ENCODE assay signal across 8 cellular contexts in the genomic region with DNA sequence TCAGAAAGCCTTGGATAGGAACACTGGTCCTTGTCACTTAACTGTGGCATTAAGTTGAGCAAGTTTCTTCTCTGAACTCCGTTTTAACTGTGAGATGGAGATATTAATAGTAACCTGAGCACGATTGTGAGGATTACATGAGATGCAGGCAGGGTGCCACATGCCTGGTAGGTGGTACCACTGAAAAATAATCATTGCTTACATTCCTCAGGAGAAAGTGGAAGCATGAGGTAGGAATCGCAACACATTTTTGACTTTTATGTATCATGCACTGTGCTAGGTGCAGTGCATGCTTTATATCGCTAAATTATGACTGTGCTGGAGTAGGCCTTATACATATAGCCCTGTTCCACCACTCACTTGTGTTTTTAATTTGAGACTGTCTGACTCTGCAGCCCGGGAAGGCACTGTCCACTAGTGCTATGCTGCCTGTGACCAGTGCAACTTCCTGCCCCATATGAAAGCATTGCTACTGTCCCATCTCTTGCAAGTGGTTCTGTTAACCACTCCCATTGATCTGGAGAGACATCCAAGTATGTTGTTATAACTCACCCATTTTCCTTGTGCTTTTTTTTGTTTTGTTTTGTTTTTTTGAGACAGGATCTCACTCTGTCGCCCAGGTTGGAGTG. TPM values are rescaled to one million over a fixed set of nuclear protein-coding genes. Genes with fewer than 3 reads are reported as not detected.
DNase-seq lines count a peak whose midpoint lies in the region; ATAC-seq lines count a peak whose summit lies in the region.

No MANE protein-coding gene starts in this region.

- H3K27ac ChIP-seq in BLaER1, result peak overlapping the region; percentile 90
- peak overlapping the region; percentile 82 for H3K27ac ChIP-seq in effector memory CD4-positive, alpha-beta T cell (ENCODE audit: insufficient read depth, low read length, poor library complexity, severe bottlenecking)

- peaks cover 22 to 32% of the 10 kb centered on the region in 2 donors for H3K4me1 Mint-ChIP-seq in natural killer cell treated with Interleukin-12 subunit alpha and Interleukin-12 subunit beta and Interleukin-15 and Interleukin-18, amount 100 ng/mL, for 72 hours (ENCODE audit: low read depth in 2 of 2)

- peak overlapping the region; percentile 87 for H3K4me3 ChIP-seq in BLaER1
- peak overlapping the region; percentile 99 for H3K4me3 ChIP-seq in NT2/D1 (ENCODE audit: insufficient read length, low read depth)
- peak overlapping the region; percentile 86 for H3K4me3 ChIP-seq in effector memory CD4-positive, alpha-beta T cell (ENCODE audit: insufficient read depth, low read depth, low read length, poor library complexity, severe bottlenecking)

- H3K4me3 Mint-ChIP-seq in natural killer cell treated with Interleukin-12 subunit alpha and Interleukin-12 subunit beta and Interleukin-15 and Interleukin-18, amount 100 ng/mL, for 72 hours, result peak overlapping the region; percentile 97

- DNase-seq in NT2/D1 (ENCODE audit: low read depth, low spot score) (no peak), NCI-H2107 (lab: John Stamatoyannopoulos, UW) (no peak), putamen (ENCODE audit: low spot score) (no peak)
- no peak for DNase-seq in effector memory CD4-positive, alpha-beta T cell
- no peak for DNase-seq in natural killer cell treated with Interleukin-12 subunit alpha and Interleukin-12 subunit beta and Interleukin-15 and Interleukin-18, amount 100 ng/mL, for 72 hours (ENCODE audit: low spot score)

- H3K4me2 ChIP-seq in BLaER1, result peak overlapping the region; percentile 93

- H3K9me3 ChIP-seq in BLaER1, result no peaks in the 10 kb centered on the region
- H3K9me3 ChIP-seq in NT2/D1 (ENCODE audit: insufficient read depth, low read length), result no peaks in the 10 kb centered on the region
- H3K9me3 ChIP-seq in effector memory CD4-positive, alpha-beta T cell (ENCODE audit: control insufficient read depth, low read length), result no peaks in the 10 kb centered on the region

- H3K4me1 ChIP-seq in BLaER1, result peaks cover 37% of the 10 kb centered on the region
- no peaks in the 10 kb centered on the region for H3K4me1 ChIP-seq in NT2/D1 (ENCODE audit: insufficient read depth, insufficient read length)
- peaks cover 9% of the 10 kb centered on the region for H3K4me1 ChIP-seq in effector memory CD4-positive, alpha-beta T cell (ENCODE audit: control insufficient read depth, insufficient read depth, low read length, poor library complexity, severe bottlenecking)

- H3K36me3 ChIP-seq in BLaER1 (peaks cover 33% of the 10 kb centered on the region), NT2/D1 (ENCODE audit: insufficient read depth, insufficient read length, low read length) (peaks cover 32% of the 10 kb centered on the region)
- peaks cover 16% of the 10 kb centered on the region for H3K36me3 ChIP-seq in effector memory CD4-positive, alpha-beta T cell (ENCODE audit: control insufficient read depth, insufficient read depth, low read length)

- H3K36me3 Mint-ChIP-seq in natural killer cell treated with Interleukin-12 subunit alpha and Interleukin-12 subunit beta and Interleukin-15 and Interleukin-18, amount 100 ng/mL, for 72 hours, result peaks cover 4% of the 10 kb centered on the region

- H3K9ac ChIP-seq in BLaER1 (peak overlapping the region; percentile 93), NT2/D1 (ENCODE audit: insufficient read length, low read depth) (peak overlapping the region; percentile 100)

- no peaks in the 10 kb centered on the region for H3K27me3 Mint-ChIP-seq in natural killer cell treated with Interleukin-12 subunit alpha and Interleukin-12 subunit beta and Interleukin-15 and Interleukin-18, amount 100 ng/mL, for 72 hours

- H3K9me3 Mint-ChIP-seq in natural killer cell treated with Interleukin-12 subunit alpha and Interleukin-12 subunit beta and Interleukin-15 and Interleukin-18, amount 100 ng/mL, for 72 hours, result no peaks in the 10 kb centered on the region

- peaks cover 26% of the 10 kb centered on the region for H4K20me1 ChIP-seq in BLaER1

- no peak for ATAC-seq in natural killer cell treated with Interleukin-12 subunit alpha and Interleukin-12 subunit beta and Interleukin-15 and Interleukin-18, amount 100 ng/mL, for 72 hours
- ATAC-seq in GM18511 (IDR thresholded peaks at IDR 0.05; ENCODE audit: unreplicated experiment) (no peak), GM18870 (IDR thresholded peaks at IDR 0.05; ENCODE audit: unreplicated experiment) (no peak)

- H3K27me3 ChIP-seq in BLaER1, result no peaks in the 10 kb centered on the region
- no peaks in the 10 kb centered on the region for H3K27me3 ChIP-seq in NT2/D1 (ENCODE audit: insufficient read depth, insufficient read length)
- H3K27me3 ChIP-seq in effector memory CD4-positive, alpha-beta T cell (replicated peaks; ENCODE audit: control insufficient read depth, insufficient read depth, low read length, poor library complexity, severe bottlenecking), result no peaks in the 10 kb centered on the region

- H3K27ac Mint-ChIP-seq in natural killer cell treated with Interleukin-12 subunit alpha and Interleukin-12 subunit beta and Interleukin-15 and Interleukin-18, amount 100 ng/mL, for 72 hours, result peak overlapping the region; percentile 99

RNA-seq across cellular contexts. Expression of gene UQCR10, which starts 1.0 kb away (rescaled TPM):
- total RNA-seq in natural killer cell treated with Interleukin-12 subunit alpha and Interleukin-12 subunit beta and Interleukin-15 and Interleukin-18, amount 100 ng/mL, for 72 hours, result 10 to 100 TPM; 59.1 to 86.2 TPM

RNA-seq across cellular contexts. Expression of gene ZMAT5, which starts 1.4 kb away (rescaled TPM):
- 10 to 100 TPM; 17.3 to 34.4 TPM for total RNA-seq in natural killer cell treated with Interleukin-12 subunit alpha and Interleukin-12 subunit beta and Interleukin-15 and Interleukin-18, amount 100 ng/mL, for 72 hours

RNA-seq across cellular contexts. Expression of gene CABP7, which starts 48.4 kb away (rescaled TPM):
- under 1 TPM; 0.07 to 0.17 TPM for total RNA-seq in natural killer cell treated with Interleukin-12 subunit alpha and Interleukin-12 subunit beta and Interleukin-15 and Interleukin-18, amount 100 ng/mL, for 72 hours
